ENCODE assay signal across 10 cellular contexts in genomic region chr11:128620306-128621175, GRCh38. TPM values are rescaled to one million over a fixed set of nuclear protein-coding genes. Genes with fewer than 3 reads are reported as not detected.
A peak's percentile ranks its signal among the peaks of the same experiment; 100 is the strongest.
DNase-seq lines count a peak whose midpoint lies in the region; ATAC-seq and TF ChIP-seq lines count a peak whose summit lies in the region.
"Had no signal": no experiment of that assay in that cellular context is flagged by ENCODE, and none has a peak within 500 bp of the region (broad histone marks: within the 10 kb centered on the region; RNA-seq: fewer than 3 reads in every experiment).

No MANE protein-coding gene starts in this region.

- H3K4me1 ChIP-seq in OCI-LY3 (ENCODE audit: low read length) (peaks cover 57% of the 10 kb centered on the region), spleen (peaks cover 21 to 84% (median 53%) of the 10 kb centered on the region in 6 donors)

- peak overlapping the region; percentile 71 for H2AFZ ChIP-seq in OCI-LY3 (ENCODE audit: low read depth, low read length)

- intact Hi-C loops in spleen (cut with DNase I; ENCODE audit: low total_unique reads): loop anchor here (10.0 kb wide), 2 partner anchors 66 to 106 kb away; no protein-coding TSS in a partner anchor

- H3K36me3 ChIP-seq in OCI-LY3 (replicated peaks; ENCODE audit: low read depth, low read length): no peaks in the 10 kb centered on the region
- H3K36me3 ChIP-seq in spleen: no peaks in the 10 kb centered on the region
- H3K36me3 ChIP-seq: cardiac muscle cell, upper lobe of left lung had no signal

- DNase-seq in activated T-cell treated with anti-CD3 and anti-CD28 coated beads, Interleukin-2, amount 50 U/mL, for 24 hours: no peak
- no peak for DNase-seq in activated T-cell treated with anti-CD3 and anti-CD28 coated beads, Interleukin-2, amount 50 U/mL, for 1 hour
- DNase-seq in endothelial cell (ENCODE audit: low spot score) (no peak), spleen (no peak), NCI-H2107 (lab: John Stamatoyannopoulos, UW) (no peak)
- DNase-seq: upper lobe of left lung had no signal

- H3K4me2 ChIP-seq in OCI-LY3 (ENCODE audit: low read length): peak overlapping the region; percentile 32

- H3K79me2 ChIP-seq in OCI-LY3 (ENCODE audit: low read length): no peaks in the 10 kb centered on the region

- peak overlapping the region; percentile 6 for H3K27ac Mint-ChIP-seq in activated T-cell treated with anti-CD3 and anti-CD28 coated beads, Interleukin-2, amount 50 U/mL, for 24 hours
- peak overlapping the region; percentile 70 for H3K27ac Mint-ChIP-seq in endothelial cell (ENCODE audit: unreplicated experiment)

- H3K4me1 Mint-ChIP-seq in activated T-cell treated with anti-CD3 and anti-CD28 coated beads, Interleukin-2, amount 50 U/mL, for 24 hours (ENCODE audit: low read depth): peaks cover 67% of the 10 kb centered on the region
- peaks cover 94% of the 10 kb centered on the region for H3K4me1 Mint-ChIP-seq in endothelial cell (ENCODE audit: unreplicated experiment)

- H3K36me3 Mint-ChIP-seq in activated T-cell treated with anti-CD3 and anti-CD28 coated beads, Interleukin-2, amount 50 U/mL, for 24 hours (ENCODE audit: low read depth): no peaks in the 10 kb centered on the region
- no peaks in the 10 kb centered on the region for H3K36me3 Mint-ChIP-seq in endothelial cell (ENCODE audit: low read depth, unreplicated experiment)

- TF ChIP-seq POLR2A in spleen (IDR thresholded peaks at IDR 0.05): no peak

- H3K4me3 ChIP-seq in OCI-LY3 (ENCODE audit: low read length): no peak overlapping the region
- H3K4me3 ChIP-seq in spleen: no peak overlapping the region
- H3K4me3 ChIP-seq: cardiac muscle cell, upper lobe of left lung had no signal

- H3K9ac ChIP-seq in OCI-LY3 (ENCODE audit: low read length): 0 out of 2 replicates have a peak overlapping the region, but pooled peaks have one; percentile 17

- no peaks in the 10 kb centered on the region for H4K20me1 ChIP-seq in OCI-LY3 (ENCODE audit: insufficient read depth, low read length)

- no peaks in the 10 kb centered on the region for H3K27me3 Mint-ChIP-seq in activated T-cell treated with anti-CD3 and anti-CD28 coated beads, Interleukin-2, amount 50 U/mL, for 24 hours
- peaks cover 11% of the 10 kb centered on the region for H3K27me3 Mint-ChIP-seq in endothelial cell (ENCODE audit: unreplicated experiment)

- no peaks in the 10 kb centered on the region for H3K9me3 Mint-ChIP-seq in activated T-cell treated with anti-CD3 and anti-CD28 coated beads, Interleukin-2, amount 50 U/mL, for 24 hours
- no peaks in the 10 kb centered on the region for H3K9me3 Mint-ChIP-seq in endothelial cell (ENCODE audit: unreplicated experiment)

- ATAC-seq in GM19395 (IDR thresholded peaks at IDR 0.05; ENCODE audit: unreplicated experiment) (no peak), GM21619 (IDR thresholded peaks at IDR 0.05; ENCODE audit: unreplicated experiment) (no peak)

- H3K27me3 ChIP-seq in OCI-LY3 (ENCODE audit: low read depth, low read length) (no peaks in the 10 kb centered on the region), spleen (replicated peaks in 1 of 7) (no peaks in the 10 kb centered on the region)
- H3K27me3 ChIP-seq: upper lobe of left lung had no signal

- 45 to 62% (median 49%) methylated on average over 10 of the region's 10 CpGs for WGBS in spleen, 5 donors

- TF ChIP-seq CTCF in OCI-LY3 (IDR thresholded peaks at IDR 0.05; ENCODE audit: low read depth, low read length) (no peak), endothelial cell (IDR thresholded peaks at IDR 0.05; ENCODE audit: unreplicated experiment) (no peak), spleen (IDR thresholded peaks at IDR 0.05 in 8 of 11, conservative IDR thresholded peaks at IDR 0.05 in 3 of 11) (no peak)

- H3K4me3 Mint-ChIP-seq in activated T-cell treated with anti-CD3 and anti-CD28 coated beads, Interleukin-2, amount 50 U/mL, for 24 hours: no peak overlapping the region
- H3K4me3 Mint-ChIP-seq in endothelial cell (ENCODE audit: unreplicated experiment): peak overlapping the region; percentile 45

- 0 out of 2 replicates have a peak overlapping the region, but pooled peaks have one; percentile 2 for H3K27ac ChIP-seq in OCI-LY3 (ENCODE audit: low read length)
- H3K27ac ChIP-seq in spleen: peak overlapping the region in 6 of 8 donors; percentile 5 to 93 (median 44)
- H3K27ac ChIP-seq: cardiac muscle cell, upper lobe of left lung had no signal

- H3K9me3 ChIP-seq in OCI-LY3 (ENCODE audit: insufficient read depth, low read length) (no peaks in the 10 kb centered on the region), spleen (no peaks in the 10 kb centered on the region)
- H3K9me3 ChIP-seq: upper lobe of left lung had no signal

RNA-seq across cellular contexts. Expression of gene ETS1, which starts 33.2 kb away (rescaled TPM):
- total RNA-seq in endothelial cell (ENCODE audit: unreplicated experiment) (309 TPM), spleen (100 to 1,000 TPM; 328 to 455 (median 371) TPM)
- 10 to 100 TPM; 58.1 to 95.2 (median 90.3) TPM for polyA plus RNA-seq in spleen
